12 cellular contexts compared by ENCODE assay signal in genomic region chr17:66873962-66874361, GRCh38. TPM values are rescaled to one million over a fixed set of nuclear protein-coding genes. Genes with fewer than 3 reads are reported as not detected.
"Had no signal": no experiment of that assay in that cellular context is flagged by ENCODE, and none has a peak within 500 bp of the region (broad histone marks: within the 10 kb centered on the region; RNA-seq: fewer than 3 reads in every experiment).

No MANE protein-coding gene starts in this region.

- H3K9ac ChIP-seq: GM23248 had no signal

- H2AFZ ChIP-seq: GM23248, GM23338 had no signal

- H3K27ac ChIP-seq: GM23248 had no signal

- H3K4me3 ChIP-seq: GM23248, GM23338, HAP-1 had no signal

- H3K9me3 ChIP-seq: HAP-1 had no signal

- ATAC-seq: GM23338, HCT116 had no signal

- FAIRE-seq: H1, H54 had no signal

- DNase-seq: GM23248, GOT3, H7, H9, HCEC 1CT, HFFc6 had no signal

- H3K36me3 ChIP-seq: HAP-1 had no signal

- H3K4me1 ChIP-seq: HAP-1 had no signal

- H3K4me2 ChIP-seq: GM23338 had no signal

RNA-seq across cellular contexts. Expression of gene CACNG5, which starts 39.0 kb away (rescaled TPM):
- total RNA-seq: GM23248, H4, HFFc6 had no signal
- polyA plus RNA-seq: GM23248 had no signal
